ENCODE assay signal across 14 cellular contexts in the genomic region with DNA sequence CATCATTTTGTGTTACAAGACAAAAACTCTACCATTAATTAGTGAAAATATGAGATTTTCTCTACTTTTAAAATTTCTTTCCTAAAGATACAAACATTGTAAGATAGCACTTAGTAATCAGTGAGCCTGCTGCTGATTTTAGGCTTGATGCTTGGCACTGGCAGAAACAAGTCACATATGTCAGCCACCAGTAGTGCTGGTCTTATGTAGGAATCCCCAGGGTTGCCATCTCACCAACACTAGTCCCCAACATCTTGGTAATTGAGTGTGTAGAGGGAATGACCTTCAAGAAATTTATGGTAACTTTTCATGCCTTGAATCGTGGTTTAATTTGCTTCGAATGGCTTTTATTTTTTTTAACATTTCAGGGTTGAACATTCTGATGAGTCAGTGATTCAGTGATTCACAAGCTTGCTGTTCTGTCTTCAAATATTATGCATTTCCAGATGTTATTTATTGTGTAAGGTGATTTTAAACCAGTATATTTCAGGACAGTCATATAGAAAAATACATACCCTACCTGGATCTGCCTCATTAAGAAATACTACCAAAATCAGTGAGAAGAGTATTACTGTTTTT. TPM values are rescaled to one million over a fixed set of nuclear protein-coding genes. Genes with fewer than 3 reads are reported as not detected.
DNase-seq lines count a peak whose midpoint lies in the region; ATAC-seq, FAIRE-seq and TF ChIP-seq lines count a peak whose summit lies in the region.
"Had no signal": no experiment of that assay in that cellular context is flagged by ENCODE, and none has a peak within 500 bp of the region (broad histone marks: within the 10 kb centered on the region; RNA-seq: fewer than 3 reads in every experiment).

No MANE protein-coding gene starts in this region.

- no peak overlapping the region for H2AFZ ChIP-seq in fibroblast of lung (ENCODE audit: low read length)

- no peaks in the 10 kb centered on the region for H3K27me3 ChIP-seq in fibroblast of lung (ENCODE audit: control insufficient read depth, insufficient read depth, low read length)
- H3K27me3 ChIP-seq: colonic mucosa had no signal

- FAIRE-seq in urothelium cell line (lab: Jason Lieb, UNC): no peak

- peak overlapping the region; percentile 75 for H3K27ac ChIP-seq in fibroblast of lung (ENCODE audit: insufficient read depth, low read length)
- H3K27ac ChIP-seq in skin epidermis: peak overlapping the region in 12 of 21 experiments; percentile 4 to 81 (median 54)
- H3K27ac ChIP-seq: colonic mucosa had no signal

- no peak for TF ChIP-seq CTCF in fibroblast of lung (conservative IDR thresholded peaks at IDR 0.05 in 1 of 2, IDR thresholded peaks at IDR 0.05 in 1 of 2; ENCODE audit: low read depth in 1 of 2, low read length in 2 of 2)

- ATAC-seq in GM19452 (IDR thresholded peaks at IDR 0.05; ENCODE audit: unreplicated experiment): no peak

- POLR2A ChIA-PET in activated CD4-positive, alpha-beta memory T cell treated with anti-CD3 and anti-CD28 coated beads, Interleukin-2, amount 10 ng/mL, durations not matched to agents 7 days and 5 days (lab: Charles Lee): no interaction called here

- CTCF ChIA-PET in activated CD4-positive, alpha-beta memory T cell treated with anti-CD3 and anti-CD28 coated beads, Interleukin-2, amount 10 ng/mL, durations not matched to agents 7 days and 5 days (lab: Charles Lee): interaction anchor here (0.9 to 1.5 kb wide), 7 partner anchors 12 to 971 kb away, joined by 3 to 6 read pairs (median 3); a partner anchor contains a TSS

- no peak overlapping the region for H3K4me3 Mint-ChIP-seq in activated CD4-positive, alpha-beta memory T cell treated with anti-CD3 and anti-CD28 coated beads, Interleukin-2, amount 10 ng/mL, durations not matched to agents 7 days and 5 days

- H3K9me3 ChIP-seq in fibroblast of lung (ENCODE audit: control insufficient read depth, insufficient read depth, low read depth, low read length): no peaks in the 10 kb centered on the region
- H3K9me3 ChIP-seq: colonic mucosa had no signal

- H3K9me3 Mint-ChIP-seq in activated CD4-positive, alpha-beta memory T cell treated with anti-CD3 and anti-CD28 coated beads, Interleukin-2, amount 10 ng/mL, durations not matched to agents 7 days and 5 days: no peaks in the 10 kb centered on the region

- peaks cover 8% of the 10 kb centered on the region for H3K36me3 ChIP-seq in fibroblast of lung (ENCODE audit: control insufficient read depth, insufficient read depth, low read length)
- H3K36me3 ChIP-seq: colonic mucosa had no signal

- H3K4me3 ChIP-seq in fibroblast of lung (replicated peaks in 1 of 4; ENCODE audit: control extremely low read depth in 1 of 4, insufficient read depth in 1 of 4, low read depth in 3 of 4, low read length in 4 of 4) (no peak overlapping the region), skin epidermis (no peak overlapping the region)
- H3K4me3 ChIP-seq: colonic mucosa had no signal

- no peaks in the 10 kb centered on the region for H3K27me3 Mint-ChIP-seq in activated CD4-positive, alpha-beta memory T cell treated with anti-CD3 and anti-CD28 coated beads, Interleukin-2, amount 10 ng/mL, durations not matched to agents 7 days and 5 days

- peaks cover under 1% of the 10 kb centered on the region for H3K79me2 ChIP-seq in fibroblast of lung (ENCODE audit: control insufficient read depth, insufficient read depth, low read length)

- peaks cover 44% of the 10 kb centered on the region for H3K36me3 Mint-ChIP-seq in activated CD4-positive, alpha-beta memory T cell treated with anti-CD3 and anti-CD28 coated beads, Interleukin-2, amount 10 ng/mL, durations not matched to agents 7 days and 5 days (ENCODE audit: low read depth)

- peaks cover 25% of the 10 kb centered on the region for H3K4me1 Mint-ChIP-seq in activated CD4-positive, alpha-beta memory T cell treated with anti-CD3 and anti-CD28 coated beads, Interleukin-2, amount 10 ng/mL, durations not matched to agents 7 days and 5 days

- peak overlapping the region; percentile 93 for H3K4me2 ChIP-seq in fibroblast of lung (ENCODE audit: extremely low read depth, insufficient read depth, low read length)

- no peak overlapping the region for H3K9ac ChIP-seq in fibroblast of lung (ENCODE audit: insufficient read depth, low read length)

- DNase-seq in HCEC 1CT (peak; percentile 67), fibroblast of lung (ENCODE audit: low read depth in 2 of 2) (peak; percentile 62 to 70), ecto neural progenitor cell (ENCODE audit: low spot score) (no peak), urothelium cell line (ENCODE audit: low spot score) (no peak), NCI-H1105 (lab: John Stamatoyannopoulos, UW) (no peak)
- no peak for DNase-seq in activated CD4-positive, alpha-beta memory T cell treated with anti-CD3 and anti-CD28 coated beads, Interleukin-2, amount 10 ng/mL, durations not matched to agents 7 days and 5 days
- DNase-seq: activated CD4-positive, alpha-beta T cell treated with anti-CD3 and anti-CD28 coated beads for 48 hours; colonic mucosa; GF-D8; left cardiac atrium; NCI-H1092; substantia nigra had no signal

- no peaks in the 10 kb centered on the region for H4K20me1 ChIP-seq in fibroblast of lung (ENCODE audit: control insufficient read depth, extremely low read depth, insufficient read depth, low read length)

- H3K27ac Mint-ChIP-seq in activated CD4-positive, alpha-beta memory T cell treated with anti-CD3 and anti-CD28 coated beads, Interleukin-2, amount 10 ng/mL, durations not matched to agents 7 days and 5 days: peak overlapping the region; percentile 5

- peaks cover 13% of the 10 kb centered on the region for H3K4me1 ChIP-seq in fibroblast of lung (ENCODE audit: control insufficient read depth, extremely low read depth, insufficient read depth, low read length)
- H3K4me1 ChIP-seq: colonic mucosa had no signal

RNA-seq across cellular contexts. Expression of a gene that starts 11.9 kb away (rescaled TPM):
- total RNA-seq in activated CD4-positive, alpha-beta memory T cell treated with anti-CD3 and anti-CD28 coated beads, Interleukin-2, amount 10 ng/mL, durations not matched to agents 7 days and 5 days: 10 to 100 TPM; 34.5 to 37.2 TPM
- 54.4 and 64.2 TPM in 2 replicates for total RNA-seq in fibroblast of lung
- 24.0 and 32.3 TPM in 2 replicates for polyA plus RNA-seq in fibroblast of lung
- polyA plus RNA-seq in fibroblast of lung (2012): 23.7 and 23.8 TPM in 2 replicates
- polyA minus RNA-seq in fibroblast of lung (ENCODE audit: low replicate concordance): 4.6 and 5.7 TPM in 2 replicates

RNA-seq across cellular contexts. Expression of a gene that starts 45.7 kb away (rescaled TPM):
- total RNA-seq in activated CD4-positive, alpha-beta memory T cell treated with anti-CD3 and anti-CD28 coated beads, Interleukin-2, amount 10 ng/mL, durations not matched to agents 7 days and 5 days: not detected
- total RNA-seq in fibroblast of lung: not detected in 2 replicates
- polyA plus RNA-seq in fibroblast of lung: not detected in 2 replicates
- not detected in 2 replicates for polyA plus RNA-seq in fibroblast of lung (2012)
- not detected in 2 replicates for polyA minus RNA-seq in fibroblast of lung (ENCODE audit: low replicate concordance)
- total RNA-seq: colonic mucosa, left cardiac atrium had no signal

Comparison
In these comparisons a context has a peak if more than half of its experiments do, and no peak if none do; other contexts are left out.
1. DNase-seq: peak in HCEC 1CT (single experiment) and fibroblast of lung (2 of 2); none in activated CD4-positive, alpha-beta memory T cell treated with anti-CD3 and anti-CD28 coated beads, Interleukin-2, amount 10 ng/mL, durations not matched to agents 7 days and 5 days (single experiment), ecto neural progenitor cell (single experiment), urothelium cell line (single experiment) and NCI-H1105 (single experiment).